8 cellular contexts compared by ENCODE assay signal in the genomic region with DNA sequence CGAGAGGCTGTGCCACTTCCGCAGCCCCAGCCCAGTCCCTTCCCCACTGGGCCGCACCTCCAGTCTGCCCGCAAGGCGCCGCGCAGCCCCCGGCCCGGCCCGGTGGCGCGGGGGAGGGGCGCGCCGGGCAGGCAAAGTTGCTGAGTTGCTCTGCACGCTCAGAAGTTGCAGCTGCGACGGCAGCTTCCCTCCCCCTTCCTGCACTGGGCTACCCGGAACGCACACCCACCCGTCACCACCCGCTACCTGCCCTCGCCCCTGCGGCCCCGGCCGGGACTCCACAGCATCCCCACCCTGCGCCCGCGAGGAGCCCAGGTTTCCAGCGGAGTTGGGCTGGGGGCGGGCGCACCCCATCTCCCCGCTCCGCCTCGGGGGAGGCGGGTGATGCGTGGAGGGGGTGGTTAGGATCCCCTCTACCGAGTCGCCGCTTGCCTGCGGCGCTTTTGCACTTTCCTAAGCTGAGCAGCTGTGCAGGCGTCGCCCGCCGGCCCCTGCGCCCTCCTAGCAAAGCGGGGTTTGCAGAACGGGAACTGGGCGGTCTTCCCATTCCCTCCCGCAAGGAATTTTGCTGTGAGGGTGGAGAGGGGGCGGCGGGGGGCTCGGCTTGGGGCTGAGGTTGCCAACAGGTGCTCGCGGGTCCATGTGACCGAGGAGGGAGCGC. TPM values are rescaled to one million over a fixed set of nuclear protein-coding genes. Genes with fewer than 3 reads are reported as not detected.
DNase-seq lines count a peak whose midpoint lies in the region; ATAC-seq and TF ChIP-seq lines count a peak whose summit lies in the region.

No MANE protein-coding gene starts in this region.

- peaks cover 5% of the 10 kb centered on the region; the same call in 1 of the 2 replicates for H3K4me1 ChIP-seq in iPS-20b (ENCODE audit: insufficient read depth, low read length)

- H3K27me3 ChIP-seq in iPS-20b (ENCODE audit: insufficient read depth, low read length) = peaks cover 30% of the 10 kb centered on the region

- H3K27ac ChIP-seq in iPS-20b (ENCODE audit: low read length) = no peak overlapping the region

- DNase-seq in NCI-H1417 (lab: John Stamatoyannopoulos, UW) (peak in 2 of 3 experiments; percentile 62 to 72), NCI-H1417 treated with DMSO at 0.1 percent for 48 hours (lab: John Stamatoyannopoulos, UW) (no peak), astrocyte of the hippocampus (ENCODE audit: low read depth, low spot score) (peak; percentile 58), G401 (ENCODE audit: low spot score) (no peak)
- peak; percentile 42 for DNase-seq in stimulated activated CD4-positive, alpha-beta T cell treated with anti-CD3 and anti-CD28 coated beads, Interleukin-12 subunit alpha, Interleukin-12 subunit beta, amount 100 ng/mL, for 4 hours

- H3K36me3 ChIP-seq in iPS-20b (ENCODE audit: insufficient read depth, low read depth, low read length) = no peaks in the 10 kb centered on the region

- peak overlapping the region; percentile 76; the same call in 1 of the 2 replicates for H3K9ac ChIP-seq in iPS-20b (ENCODE audit: low read depth, low read length)

- ATAC-seq in HG03442 (IDR thresholded peaks at IDR 0.05; ENCODE audit: unreplicated experiment) = peak; percentile 57
- peak; percentile 70 for ATAC-seq in SK-N-SH treated with all-trans-retinoic acid at 6 μM for 48 hours

- H3K4me3 ChIP-seq in iPS-20b (ENCODE audit: low read length) = peak overlapping the region; percentile 79

- in situ Hi-C loops in G401 (cut with HindIII; ENCODE audit: low sequenced_read_pairs) = no loop called here

- H3K9me3 ChIP-seq in iPS-20b (ENCODE audit: insufficient read depth, low read depth, low read length) = no peaks in the 10 kb centered on the region

TF ChIP-seq in SK-N-SH treated with all-trans-retinoic acid at 6 μM for 48 hours, 23 proteins besides CTCF, POLR2A, EP300 and RAD21:
- TF ChIP-seq, protein P1, sequence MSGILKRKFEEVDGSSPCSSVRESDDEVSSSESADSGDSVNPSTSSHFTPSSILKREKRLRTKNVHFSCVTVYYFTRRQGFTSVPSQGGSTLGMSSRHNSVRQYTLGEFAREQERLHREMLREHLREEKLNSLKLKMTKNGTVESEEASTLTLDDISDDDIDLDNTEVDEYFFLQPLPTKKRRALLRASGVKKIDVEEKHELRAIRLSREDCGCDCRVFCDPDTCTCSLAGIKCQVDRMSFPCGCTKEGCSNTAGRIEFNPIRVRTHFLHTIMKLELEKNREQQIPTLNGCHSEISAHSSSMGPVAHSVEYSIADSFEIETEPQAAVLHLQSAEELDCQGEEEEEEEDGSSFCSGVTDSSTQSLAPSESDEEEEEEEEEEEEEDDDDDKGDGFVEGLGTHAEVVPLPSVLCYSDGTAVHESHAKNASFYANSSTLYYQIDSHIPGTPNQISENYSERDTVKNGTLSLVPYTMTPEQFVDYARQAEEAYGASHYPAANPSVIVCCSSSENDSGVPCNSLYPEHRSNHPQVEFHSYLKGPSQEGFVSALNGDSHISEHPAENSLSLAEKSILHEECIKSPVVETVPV (CRISPR knock-in tag; IDR thresholded peaks at IDR 0.05) = no peak
- TF ChIP-seq ZNF565 (CRISPR knock-in tag; conservative IDR thresholded peaks at IDR 0.05; ENCODE audit: low read depth) (no peak), OSR1 (CRISPR knock-in tag; IDR thresholded peaks at IDR 0.05) (no peak)

RNA-seq across cellular contexts. Expression of gene RREB1, which starts 55.9 kb away (rescaled TPM):
- total RNA-seq in G401 (2014; rRNA removed; shearing (Covaris generic)) = 8.5 and 10.1 TPM in 2 replicates

Comparison
In these comparisons a context has a peak if more than half of its experiments do, and no peak if none do; other contexts are left out.
1. DNase-seq: peak in NCI-H1417 (2 of 3), astrocyte of the hippocampus (single experiment) and stimulated activated CD4-positive, alpha-beta T cell treated with anti-CD3 and anti-CD28 coated beads, Interleukin-12 subunit alpha, Interleukin-12 subunit beta, amount 100 ng/mL, for 4 hours (single experiment); none in NCI-H1417 treated with DMSO at 0.1 percent for 48 hours (single experiment) and G401 (single experiment).